ENCODE assay signal across 9 cellular contexts in genomic region chr18:61535401-61535800, GRCh38.
"Had no signal": no experiment of that assay in that cellular context is flagged by ENCODE, and none has a peak within 500 bp of the region (broad histone marks: within the 10 kb centered on the region; RNA-seq: fewer than 3 reads in every experiment).

No MANE protein-coding gene starts in this region.

- H3K4me1 ChIP-seq: HAP-1 had no signal

- H3K27ac Mint-ChIP-seq: HFFc6 had no signal

- DNase-seq: GM23248, GOT3, H7, HFFc6, IMR-90 had no signal

- H3K4me3 Mint-ChIP-seq: HFFc6 had no signal

- H3K4me3 ChIP-seq: GM23248, HAP-1, K562 had no signal

- H3K36me3 ChIP-seq: HAP-1 had no signal

- H3K9me3 Mint-ChIP-seq: HFFc6 had no signal

- H3K9me3 ChIP-seq: HAP-1 had no signal

- FAIRE-seq: HTR-8/SVneo, K562 had no signal

- ATAC-seq: HCT116, K562 had no signal

- H3K27ac ChIP-seq: GM23248 had no signal
